In genomic region chr1:52002038-52002917, GRCh38 we compare ENCODE assay signal across 7 cellular contexts. TPM values are rescaled to one million over a fixed set of nuclear protein-coding genes. Genes with fewer than 3 reads are reported as not detected.
DNase-seq lines count a peak whose midpoint lies in the region; FAIRE-seq and TF ChIP-seq lines count a peak whose summit lies in the region.

No MANE protein-coding gene starts in this region.

- FAIRE-seq in astrocyte (lab: Jason Lieb, UNC), result peak; percentile 45

- H3K79me2 ChIP-seq in astrocyte (ENCODE audit: insufficient read depth, low read length) (no peaks in the 10 kb centered on the region), hepatocyte (no peaks in the 10 kb centered on the region)

- WGBS in hepatocyte (ENCODE audit: low lambda C conversion rate, missing lambda C conversion rate), result 56% methylated on average over 9 of the region's 9 CpGs

- H2AFZ ChIP-seq in astrocyte (ENCODE audit: low read depth, low read length), result no peak overlapping the region
- H2AFZ ChIP-seq in hepatocyte, result no peak overlapping the region

- H4K20me1 ChIP-seq in astrocyte (ENCODE audit: insufficient read depth, low read length) (no peaks in the 10 kb centered on the region), hepatocyte (ENCODE audit: insufficient read depth, poor library complexity, severe bottlenecking) (no peaks in the 10 kb centered on the region)

- no peaks in the 10 kb centered on the region for H3K9me3 ChIP-seq in astrocyte (ENCODE audit: insufficient read depth, low read depth, low read length)
- no peaks in the 10 kb centered on the region for H3K9me3 ChIP-seq in hepatocyte (ENCODE audit: low read depth)

- H3K4me2 ChIP-seq in astrocyte (ENCODE audit: low read length), result no peak overlapping the region
- H3K4me2 ChIP-seq in hepatocyte, result no peak overlapping the region

- no peaks in the 10 kb centered on the region for H3K36me3 Mint-ChIP-seq in astrocyte (ENCODE audit: low read depth, unreplicated experiment)

- H3K27ac ChIP-seq in astrocyte (ENCODE audit: low read depth, low read length) (no peak overlapping the region), hepatocyte (no peak overlapping the region)

- TF ChIP-seq CTCF in astrocyte (IDR thresholded peaks at IDR 0.05; ENCODE audit: insufficient read depth, low read depth, low read length), result peak; percentile 98
- TF ChIP-seq CTCF in hepatocyte (IDR thresholded peaks at IDR 0.05; ENCODE audit: poor library complexity), result peak; percentile 95

- peak overlapping the region; percentile 21 for H3K27ac Mint-ChIP-seq in astrocyte (ENCODE audit: unreplicated experiment)

- H3K9me2 ChIP-seq in hepatocyte (replicated peaks; ENCODE audit: insufficient read depth), result no peaks in the 10 kb centered on the region

- no peak overlapping the region for H3K4me3 Mint-ChIP-seq in astrocyte (ENCODE audit: unreplicated experiment)

- DNase-seq in GF-D8 (lab: John Stamatoyannopoulos, UW), result peak; percentile 44
- peak; percentile 85 for DNase-seq in H4 (ENCODE audit: low spot score)
- DNase-seq in MV-4-11 (lab: John Stamatoyannopoulos, UW), result peak; percentile 75
- DNase-seq in RPMI7951 (ENCODE audit: low read depth), result peak; percentile 82
- peak; percentile 74 for DNase-seq in astrocyte (ENCODE audit: low read depth)
- DNase-seq in hepatocyte (ENCODE audit: low spot score), result peak; percentile 95
- peak; percentile 60 for DNase-seq in skeletal muscle cell (ENCODE audit: low read depth)

- no peaks in the 10 kb centered on the region for H3K36me3 ChIP-seq in astrocyte (ENCODE audit: insufficient read depth, low read length)
- H3K36me3 ChIP-seq in hepatocyte (replicated peaks; ENCODE audit: insufficient read depth, low read depth), result no peaks in the 10 kb centered on the region

- H3K4me3 ChIP-seq in astrocyte (ENCODE audit: insufficient read depth, low read depth, low read length), result no peak overlapping the region
- H3K4me3 ChIP-seq in hepatocyte, result no peak overlapping the region
- no peak overlapping the region for H3K4me3 ChIP-seq in skeletal muscle cell (ENCODE audit: low read depth, low read length)

- peaks cover 5% of the 10 kb centered on the region for H3K27me3 Mint-ChIP-seq in astrocyte (ENCODE audit: low read depth, unreplicated experiment)

- peaks cover 18% of the 10 kb centered on the region for H3K4me1 Mint-ChIP-seq in astrocyte (ENCODE audit: low read depth, unreplicated experiment)

- H3K9me3 Mint-ChIP-seq in astrocyte (ENCODE audit: unreplicated experiment), result no peaks in the 10 kb centered on the region

- no peaks in the 10 kb centered on the region for H3K27me3 ChIP-seq in astrocyte (ENCODE audit: insufficient read depth, low read length)
- H3K27me3 ChIP-seq in hepatocyte, result no peaks in the 10 kb centered on the region

- peaks cover 11% of the 10 kb centered on the region for H3K4me1 ChIP-seq in astrocyte (ENCODE audit: insufficient read depth, low read length)
- peaks cover 8% of the 10 kb centered on the region for H3K4me1 ChIP-seq in hepatocyte (ENCODE audit: insufficient read depth)

- no peak overlapping the region for H3K9ac ChIP-seq in astrocyte (ENCODE audit: low read length)

RNA-seq across cellular contexts. Expression of gene RAB3B, which starts 11.8 kb away (rescaled TPM):
- 0.43 and 0.54 TPM in 2 replicates for total RNA-seq in H4 (2014; rRNA removed; shearing (Covaris generic))
- 5.5 and 5.6 TPM in 2 replicates for total RNA-seq in RPMI7951 (2014; rRNA removed; shearing (Covaris generic))
- total RNA-seq in astrocyte (40.0 and 49.2 TPM in 2 replicates), hepatocyte (23.1 and 24.7 TPM in 2 replicates)
- polyA plus RNA-seq in hepatocyte, result 7.5 and 9.7 TPM in 2 replicates

RNA-seq across cellular contexts. Expression of gene KTI12, which starts 31.3 kb away (rescaled TPM):
- total RNA-seq in H4 (2014; rRNA removed; shearing (Covaris generic)), result 9.2 and 13.2 TPM in 2 replicates
- 12.4 and 15.0 TPM in 2 replicates for total RNA-seq in RPMI7951 (2014; rRNA removed; shearing (Covaris generic))
- 8.6 and 9.5 TPM in 2 replicates for total RNA-seq in astrocyte
- 9.6 and 14.8 TPM in 2 replicates for total RNA-seq in hepatocyte
- polyA plus RNA-seq in hepatocyte, result 10.4 and 11.4 TPM in 2 replicates

RNA-seq across cellular contexts. Expression of gene TXNDC12, which starts 52.7 kb away (rescaled TPM):
- total RNA-seq in H4 (2014; rRNA removed; shearing (Covaris generic)), result 128 and 138 TPM in 2 replicates
- 59.7 and 66.2 TPM in 2 replicates for total RNA-seq in RPMI7951 (2014; rRNA removed; shearing (Covaris generic))
- total RNA-seq in astrocyte (66.8 and 73.0 TPM in 2 replicates), hepatocyte (81.0 and 89.5 TPM in 2 replicates)
- polyA plus RNA-seq in hepatocyte, result 86.2 and 91.1 TPM in 2 replicates

RNA-seq across cellular contexts. Expression of gene BTF3L4, which starts 53.8 kb away (rescaled TPM):
- 108 and 158 TPM in 2 replicates for total RNA-seq in H4 (2014; rRNA removed; shearing (Covaris generic))
- 86.6 and 92.8 TPM in 2 replicates for total RNA-seq in RPMI7951 (2014; rRNA removed; shearing (Covaris generic))
- 47.1 and 51.5 TPM in 2 replicates for total RNA-seq in astrocyte
- 73.9 and 80.2 TPM in 2 replicates for total RNA-seq in hepatocyte
- 58.6 and 67.5 TPM in 2 replicates for polyA plus RNA-seq in hepatocyte

Comparison
In these comparisons a context has a peak if more than half of its experiments do, and no peak if none do; other contexts are left out.
1. DNase-seq: peak in every context shown above with its lines; median percentile 95 in hepatocyte; 85 in H4; 82 in RPMI7951; 75 in MV-4-11; 74 in astrocyte; 60 in skeletal muscle cell; 44 in GF-D8.